ENCODE assay signal across 10 cellular contexts in the genomic region with DNA sequence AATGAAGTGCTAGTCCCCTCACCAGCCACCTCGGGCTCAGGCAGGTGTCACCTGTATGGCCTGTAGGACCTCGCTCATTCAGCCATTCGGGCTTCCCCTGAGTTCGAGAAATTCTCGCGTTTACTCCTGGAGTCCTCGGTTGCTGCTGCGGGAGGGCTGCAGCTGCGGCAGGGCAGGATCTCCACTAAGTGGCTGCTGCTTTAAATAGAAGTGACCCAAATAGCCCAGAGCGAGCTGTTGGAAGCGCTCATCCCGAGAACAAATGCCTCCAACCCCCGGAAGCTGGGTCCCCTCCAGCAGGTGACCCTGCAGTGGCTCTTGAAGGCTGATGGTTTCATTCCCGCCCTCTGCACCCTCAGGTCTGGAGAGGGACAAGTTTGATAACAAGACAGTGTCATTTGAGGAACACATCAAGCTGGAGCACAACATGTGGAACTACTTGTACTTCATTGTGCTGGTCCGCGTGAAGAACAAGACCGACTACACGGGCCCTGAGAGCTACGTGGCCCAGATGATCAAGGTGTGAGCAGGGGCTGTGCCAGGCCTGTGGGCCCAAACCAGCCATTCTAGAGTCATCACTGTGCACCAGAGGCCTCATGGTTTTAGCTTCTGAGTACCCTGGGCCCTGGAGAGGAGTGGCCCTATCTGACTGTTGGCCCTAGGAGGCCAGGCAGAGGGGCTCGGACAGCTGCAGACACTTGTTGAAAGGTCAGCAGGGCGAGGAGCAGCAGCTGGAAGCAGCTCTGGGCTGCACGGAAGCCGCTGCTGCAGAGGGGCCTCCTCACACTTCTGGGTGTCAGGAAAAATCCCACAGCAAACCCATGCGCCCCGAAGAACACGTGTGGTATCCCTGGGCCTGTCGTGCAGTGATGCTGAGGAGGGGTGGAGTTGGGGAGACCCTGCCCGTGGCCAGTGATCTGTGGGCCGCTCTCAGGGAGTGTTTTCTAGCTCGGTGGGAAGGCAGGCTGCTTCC. TPM values are rescaled to one million over a fixed set of nuclear protein-coding genes. Genes with fewer than 3 reads are reported as not detected.
DNase-seq lines count a peak whose midpoint lies in the region; ATAC-seq and TF ChIP-seq lines count a peak whose summit lies in the region.
"Had no signal": no experiment of that assay in that cellular context is flagged by ENCODE, and none has a peak within 500 bp of the region (broad histone marks: within the 10 kb centered on the region; RNA-seq: fewer than 3 reads in every experiment).

No MANE protein-coding gene starts in this region.

- H2AFZ ChIP-seq in OCI-LY1 (ENCODE audit: low read length) = no peak overlapping the region

- TF ChIP-seq CTCF in CD4-positive, alpha-beta T cell (IDR thresholded peaks at IDR 0.05) = no peak
- TF ChIP-seq CTCF in OCI-LY1 (IDR thresholded peaks at IDR 0.05; ENCODE audit: low read length) (no peak), dorsolateral prefrontal cortex (IDR thresholded peaks at IDR 0.05 in 54 of 56, conservative IDR thresholded peaks at IDR 0.05 in 2 of 56; ENCODE audit: low read depth in 1 of 56, partially characterized antibody in 56 of 56) (no peak), nephron progenitor cell (IDR thresholded peaks at IDR 0.05) (no peak)

- no peak overlapping the region for H3K4me2 ChIP-seq in OCI-LY1 (ENCODE audit: low read length)

- H3K9me3 Mint-ChIP-seq in CD4-positive, alpha-beta T cell = no peaks in the 10 kb centered on the region
- H3K9me3 Mint-ChIP-seq in nephron progenitor cell = no peaks in the 10 kb centered on the region

- no peaks in the 10 kb centered on the region for H3K27me3 ChIP-seq in CD4-positive, alpha-beta T cell (ENCODE audit: control insufficient read depth, insufficient read depth, low read length)
- H3K27me3 ChIP-seq in OCI-LY1 (ENCODE audit: insufficient read depth, low read length) (no peaks in the 10 kb centered on the region), dorsolateral prefrontal cortex (no peaks in the 10 kb centered on the region)

- H3K36me3 ChIP-seq in OCI-LY1 (ENCODE audit: insufficient read depth, low read length) = peaks cover 100% of the 10 kb centered on the region

- H3K4me1 ChIP-seq in OCI-LY1 (ENCODE audit: insufficient read depth, low read length, severe bottlenecking) = peaks cover 41% of the 10 kb centered on the region

- POLR2A ChIA-PET in CD4-positive, alpha-beta T cell (lab: Charles Lee) = interaction anchor here (0.7 to 2.9 kb wide), 10 partner anchors 10 to 123 kb away, joined by 3 to 20 read pairs (median 6); partner anchors contain the start of genes BAK1, ITPR3 and UQCC2

- no peak for DNase-seq in CD4-positive, alpha-beta T cell
- DNase-seq in dorsolateral prefrontal cortex (peak in 2 of 10 donors; percentile 37 to 47), nephron progenitor cell (no peak), NCI-H187 (lab: John Stamatoyannopoulos, UW) (no peak), superior temporal gyrus (ENCODE audit: extremely low spot score) (no peak)
- DNase-seq in stimulated activated naive CD4-positive, alpha-beta T cell treated with Interleukin-2 at 50 U/mL for 16 hours (lab: John Stamatoyannopoulos, UW) = no peak
- DNase-seq: NCI-H1417 treated with DMSO at 0.1 percent for 48 hours had no signal

- no peaks in the 10 kb centered on the region for H4K20me1 ChIP-seq in OCI-LY1 (ENCODE audit: insufficient read depth, low read length)

- no peak overlapping the region for H3K9ac ChIP-seq in OCI-LY1 (ENCODE audit: low read length)

- H3K27ac ChIP-seq in CD4-positive, alpha-beta T cell (ENCODE audit: low read depth, low read length) = peak overlapping the region; percentile 77
- H3K27ac ChIP-seq in OCI-LY1 (ENCODE audit: low read depth, low read length, poor library complexity, severe bottlenecking) = peak overlapping the region; percentile 52
- H3K27ac ChIP-seq in dorsolateral prefrontal cortex = peak overlapping the region in 33 of 59 donors; percentile 5 to 78 (median 38)
- H3K27ac ChIP-seq: SK-N-MC had no signal

- H3K27me3 Mint-ChIP-seq in CD4-positive, alpha-beta T cell = no peaks in the 10 kb centered on the region
- H3K27me3 Mint-ChIP-seq in nephron progenitor cell (ENCODE audit: low read depth, poor library complexity) = peaks cover 2% of the 10 kb centered on the region

- peak overlapping the region; percentile 97 for H3K27ac Mint-ChIP-seq in CD4-positive, alpha-beta T cell
- H3K27ac Mint-ChIP-seq in nephron progenitor cell = peak overlapping the region; percentile 78

- H3F3A ChIP-seq in OCI-LY1 (ENCODE audit: insufficient read depth, low read length) = no peaks in the 10 kb centered on the region

- no peaks in the 10 kb centered on the region for H3K9me2 ChIP-seq in OCI-LY1 (ENCODE audit: low read depth, low read length)

- peak overlapping the region; percentile 81 for H3K4me3 Mint-ChIP-seq in CD4-positive, alpha-beta T cell
- H3K4me3 Mint-ChIP-seq in nephron progenitor cell = peak overlapping the region; percentile 51

- peaks cover 74% of the 10 kb centered on the region for H3K4me1 Mint-ChIP-seq in CD4-positive, alpha-beta T cell (ENCODE audit: low read depth)
- H3K4me1 Mint-ChIP-seq in nephron progenitor cell = peaks cover 53% of the 10 kb centered on the region

- H3K9me3 ChIP-seq in CD4-positive, alpha-beta T cell (ENCODE audit: control insufficient read depth, low read length) = no peaks in the 10 kb centered on the region
- no peaks in the 10 kb centered on the region for H3K9me3 ChIP-seq in OCI-LY1 (ENCODE audit: low read length)

- H3K4me3 ChIP-seq in OCI-LY1 (ENCODE audit: low read depth, low read length, poor library complexity, severe bottlenecking) (no peak overlapping the region), dorsolateral prefrontal cortex (no peak overlapping the region)
- H3K4me3 ChIP-seq: SK-N-MC had no signal

- H3K79me2 ChIP-seq in OCI-LY1 (ENCODE audit: insufficient read depth, low read length) = no peaks in the 10 kb centered on the region

- intact Hi-C loops in CD4-positive, alpha-beta T cell (cut with DNase I, micrococcal nuclease) = loop anchor here in 1 of 2 experiments (5.0 to 10.0 kb wide), 2 partner anchors 71 to 239 kb away; partner anchors contain the start of genes ITPR3 and ZBTB9
- intact Hi-C loops in dorsolateral prefrontal cortex (cut with DNase I) = no loop called here

- H3K36me3 Mint-ChIP-seq in CD4-positive, alpha-beta T cell (ENCODE audit: low read depth) = peaks cover 61% of the 10 kb centered on the region
- H3K36me3 Mint-ChIP-seq in nephron progenitor cell (ENCODE audit: low read depth) = peaks cover 5% of the 10 kb centered on the region

- CTCF ChIA-PET in CD4-positive, alpha-beta T cell (lab: Charles Lee) = interaction anchor here (1.0 to 2.3 kb wide), 2 partner anchors 9 to 18 kb away, joined by 4 to 9 read pairs; partner anchors contain the start of gene UQCC2

- ATAC-seq in CD4-positive, alpha-beta T cell (ENCODE audit: poor library complexity) = no peak
- no peak for ATAC-seq in GM21515 (IDR thresholded peaks at IDR 0.05; ENCODE audit: unreplicated experiment)

RNA-seq across cellular contexts. Expression of gene UQCC2, which starts 18.0 kb away (rescaled TPM):
- 1 to 10 TPM; 8.7 to 9.3 TPM for total RNA-seq in CD4-positive, alpha-beta T cell
- total RNA-seq in dorsolateral prefrontal cortex = 10 to 100 TPM; 32.1 to 86.2 (median 53.0) TPM

RNA-seq across cellular contexts. Expression of gene IP6K3, which starts 53.2 kb away (rescaled TPM):
- total RNA-seq in CD4-positive, alpha-beta T cell = not detected
- 10 to 100 TPM in 52 of 120 experiments, 1 to 10 TPM in 68; 1.1 to 55.5 (median 9.0) TPM for total RNA-seq in dorsolateral prefrontal cortex
